In the genomic region with DNA sequence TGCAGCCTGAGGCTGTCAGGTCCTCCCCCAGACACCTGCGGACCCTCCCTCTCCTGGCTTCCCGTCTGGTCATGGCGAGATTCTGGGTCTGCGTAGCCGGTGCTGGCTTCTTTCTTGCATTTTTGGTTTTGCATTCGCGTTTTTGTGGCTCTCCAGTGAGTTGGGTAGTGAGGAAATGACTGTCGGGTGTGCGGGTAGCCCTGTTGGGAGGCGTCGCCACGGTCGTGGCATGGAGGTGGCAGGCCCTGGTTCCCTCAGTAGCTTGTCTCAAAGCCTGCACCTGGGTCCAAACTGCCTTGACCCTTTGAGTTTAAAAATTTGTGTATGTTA, we compare ENCODE assay signal across 8 cellular contexts. TPM values are rescaled to one million over a fixed set of nuclear protein-coding genes. Genes with fewer than 3 reads are reported as not detected.
DNase-seq lines count a peak whose midpoint lies in the region; ATAC-seq, FAIRE-seq and TF ChIP-seq lines count a peak whose summit lies in the region.

No MANE protein-coding gene starts in this region.

- DNase-seq in activated effector memory CD4-positive, alpha-beta T cell treated with anti-CD3 and anti-CD28 coated beads, Interleukin-2, amount 50 U/mL, for 16 hours = peak; percentile 84
- no peak for DNase-seq in activated effector memory CD4-positive, alpha-beta T cell treated with Interleukin-2 at 50 U/mL for 16 hours
- no peak for DNase-seq in SK-N-MC (ENCODE audit: low read depth, low spot score)
- DNase-seq in astrocyte of the cerebellum (ENCODE audit: low read depth) = no peak
- DNase-seq in kidney = no peak
- peak; percentile 30 to 48 for DNase-seq in stimulated activated CD4-positive, alpha-beta T cell treated with anti-CD3 and anti-CD28 coated beads, Interleukin-4, amount 100 ng/mL, for 48 hours (ENCODE audit: low read depth in 2 of 2)
- no peak for DNase-seq in HCEC 1CT

- H3K9ac ChIP-seq in SK-N-MC (ENCODE audit: insufficient read length) (peak overlapping the region; percentile 93), kidney (ENCODE audit: low read length in 2 of 2) (peak overlapping the region; percentile 63 to 83)

- peak; percentile 29 for ATAC-seq in HG03064 (IDR thresholded peaks at IDR 0.05; ENCODE audit: low read depth, unreplicated experiment)

- H3K36me3 ChIP-seq in SK-N-MC (ENCODE audit: insufficient read depth, low read length) (peaks cover 19% of the 10 kb centered on the region), kidney (ENCODE audit: control insufficient read depth in 1 of 2, insufficient read depth in 2 of 2, low read length in 2 of 2) (no peaks in the 10 kb centered on the region)

- intact Hi-C loops in kidney (cut with DNase I) = no loop called here

- H3K4me1 ChIP-seq in kidney (ENCODE audit: control insufficient read depth in 1 of 2, insufficient read depth in 1 of 2, low read depth in 1 of 2, low read length in 2 of 2) = peaks cover 9 to 22% of the 10 kb centered on the region in 2 donors

- FAIRE-seq in kidney (lab: Jason Lieb, UNC) = no peak

- in situ Hi-C loops in astrocyte of the cerebellum (cut with HindIII; ENCODE audit: low sequenced_read_pairs) = no loop called here

- peak overlapping the region; percentile 87 for H3K4me3 ChIP-seq in SK-N-MC
- peak overlapping the region; percentile 98 for H3K4me3 ChIP-seq in astrocyte of the cerebellum (ENCODE audit: low read depth, low read length)
- H3K4me3 ChIP-seq in kidney (ENCODE audit: low read length in 2 of 2) = peak overlapping the region; percentile 95 to 96

- no peak for TF ChIP-seq CTCF in astrocyte of the cerebellum (IDR thresholded peaks at IDR 0.05; ENCODE audit: low read depth, low read length, missing control alignments)
- TF ChIP-seq CTCF in kidney (IDR thresholded peaks at IDR 0.05; ENCODE audit: borderline replicate concordance, extremely low read depth, insufficient read depth) = no peak

- no peaks in the 10 kb centered on the region for H3K9me3 ChIP-seq in SK-N-MC (ENCODE audit: low read depth, low read length)
- H3K9me3 ChIP-seq in kidney (ENCODE audit: control insufficient read depth in 1 of 2, low read length in 2 of 2) = no peaks in the 10 kb centered on the region

- H3K27ac ChIP-seq in SK-N-MC = peak overlapping the region; percentile 78; the same call in 1 of the 2 replicates
- peak overlapping the region; percentile 66 to 81 for H3K27ac ChIP-seq in kidney (ENCODE audit: low read depth in 2 of 2, low read length in 2 of 2)

RNA-seq across cellular contexts. Expression of a gene that starts 0.3 kb away (rescaled TPM):
- total RNA-seq in kidney = 30.4 TPM
- 12.6 TPM for polyA plus RNA-seq in kidney (ENCODE audit: insufficient read depth, low read depth, low replicate concordance)

RNA-seq across cellular contexts. Expression of a gene that starts 0.6 kb away (rescaled TPM):
- total RNA-seq in kidney = 26.3 TPM
- 9.0 TPM for polyA plus RNA-seq in kidney (ENCODE audit: insufficient read depth, low read depth, low replicate concordance)

RNA-seq across cellular contexts. Expression of a gene that starts 47.9 kb away (rescaled TPM):
- total RNA-seq in kidney = not detected
- not detected for polyA plus RNA-seq in kidney (ENCODE audit: insufficient read depth, low read depth, low replicate concordance)

Comparison
In these comparisons a context has a peak if more than half of its experiments do, and no peak if none do; other contexts are left out.
1. DNase-seq: peak in activated effector memory CD4-positive, alpha-beta T cell treated with anti-CD3 and anti-CD28 coated beads, Interleukin-2, amount 50 U/mL, for 16 hours (single experiment) and stimulated activated CD4-positive, alpha-beta T cell treated with anti-CD3 and anti-CD28 coated beads, Interleukin-4, amount 100 ng/mL, for 48 hours (2 of 2); none in activated effector memory CD4-positive, alpha-beta T cell treated with Interleukin-2 at 50 U/mL for 16 hours (single experiment), SK-N-MC (single experiment), astrocyte of the cerebellum (single experiment), kidney (single experiment) and HCEC 1CT (single experiment).
2. Peak in every context shown above with its lines, with median percentiles within 50 percentile points of each other: H3K4me3 ChIP-seq.